In genomic region chr15:74769463-74770025, GRCh38 we compare ENCODE assay signal across 31 cellular contexts. TPM values are rescaled to one million over a fixed set of nuclear protein-coding genes. Genes with fewer than 3 reads are reported as not detected.
"Had no signal": no experiment of that assay in that cellular context is flagged by ENCODE, and none has a peak within 500 bp of the region (broad histone marks: within the 10 kb centered on the region; RNA-seq: fewer than 3 reads in every experiment).

No MANE protein-coding gene starts in this region.

- H3K36me3 ChIP-seq: esophagus muscularis mucosa, gastroesophageal sphincter, heart left ventricle, neural progenitor cell, ovary, sigmoid colon, stomach, thyroid gland had no signal

- H3K4me3 Mint-ChIP-seq: memory B cell had no signal

- ATAC-seq: gastroesophageal sphincter had no signal

- H3K9me3 Mint-ChIP-seq: memory B cell; nephron; neural progenitor cell; stimulated activated effector memory CD8-positive, alpha-beta T cell treated with anti-CD3 and anti-CD28 coated beads, Interleukin-12 subunit alpha, Interleukin-12 subunit beta, amount 100 ng/mL, for 72 hours; type B pancreatic cell had no signal

- H3K27ac ChIP-seq: coronary artery, esophagus muscularis mucosa, gastroesophageal sphincter, heart left ventricle, hepatocyte, neural progenitor cell, ovary, psoas muscle, sigmoid colon, stomach, thyroid gland had no signal

- H3K4me1 ChIP-seq: foreskin keratinocyte, psoas muscle had no signal

- H3K9me3 ChIP-seq: esophagus muscularis mucosa, gastroesophageal sphincter, heart left ventricle, ovary, psoas muscle, sigmoid colon, stomach, thyroid gland had no signal

- DNase-seq: kidney, sigmoid colon had no signal

- H3K4me3 ChIP-seq: gastroesophageal sphincter, hepatocyte, lung, neural progenitor cell, ovary, psoas muscle, stomach, thyroid gland had no signal

- H3K27ac Mint-ChIP-seq: memory B cell; nephron; neural progenitor cell; stimulated activated effector memory CD8-positive, alpha-beta T cell treated with anti-CD3 and anti-CD28 coated beads, Interleukin-12 subunit alpha, Interleukin-12 subunit beta, amount 100 ng/mL, for 72 hours had no signal

- H3K36me3 Mint-ChIP-seq: memory B cell; neural progenitor cell; stimulated activated effector memory CD8-positive, alpha-beta T cell treated with anti-CD3 and anti-CD28 coated beads, Interleukin-12 subunit alpha, Interleukin-12 subunit beta, amount 100 ng/mL, for 72 hours; type B pancreatic cell had no signal

RNA-seq across cellular contexts. Expression of gene CYP1A2, which starts 20.9 kb away (rescaled TPM):
- total RNA-seq: dermis blood vessel endothelial cell, endothelial cell of umbilical vein, epithelial cell of proximal tubule, esophagus muscularis mucosa, fibroblast of lung, gastroesophageal sphincter, heart left ventricle, hepatocyte, kidney, mononuclear cell, psoas muscle, renal cortical epithelial cell, right cardiac atrium, sigmoid colon, skeletal muscle tissue, stomach, subcutaneous adipose tissue, temporal lobe, urinary bladder had no signal

RNA-seq across cellular contexts. Expression of gene LMAN1L, which starts 43.1 kb away (rescaled TPM):
- total RNA-seq: dermis blood vessel endothelial cell, endothelial cell of umbilical vein, epithelial cell of proximal tubule, fibroblast of lung, foreskin keratinocyte, hepatocyte, kidney, left lobe of liver, ovary, renal cortical epithelial cell, skeletal muscle tissue, subcutaneous adipose tissue, temporal lobe had no signal

RNA-seq across cellular contexts. Expression of gene CYP1A1, which starts 44.2 kb away (rescaled TPM):
- total RNA-seq: mononuclear cell, renal cortical epithelial cell, skeletal muscle tissue had no signal

RNA-seq across cellular contexts. Expression of gene CPLX3, which starts 56.9 kb away (rescaled TPM):
- total RNA-seq: dermis blood vessel endothelial cell, endothelial cell of umbilical vein, epithelial cell of proximal tubule, fibroblast of lung, foreskin keratinocyte, gastroesophageal sphincter, hepatocyte, kidney, left lobe of liver, liver, lung, mononuclear cell, ovary, renal cortical epithelial cell, skeletal muscle tissue, subcutaneous adipose tissue, thyroid gland, urinary bladder had no signal
